In genomic region chr2:134446431-134447091, GRCh38 we compare ENCODE assay signal across 11 cellular contexts.
A peak's percentile ranks its signal among the peaks of the same experiment; 100 is the strongest.
DNase-seq lines count a peak whose midpoint lies in the region; ATAC-seq and TF ChIP-seq lines count a peak whose summit lies in the region.
"Had no signal": no experiment of that assay in that cellular context is flagged by ENCODE, and none has a peak within 500 bp of the region (broad histone marks: within the 10 kb centered on the region; RNA-seq: fewer than 3 reads in every experiment).

No MANE protein-coding gene starts in this region.

- TF ChIP-seq CTCF in choroid plexus epithelial cell (conservative IDR thresholded peaks at IDR 0.05; ENCODE audit: low read depth, low read length) = no peak

- ATAC-seq in Right ventricle myocardium inferior = no peak

- intact Hi-C loops in Right ventricle myocardium inferior (cut with DNase I) = no loop called here

- DNase-seq in DMS 273 treated with DMSO at 0.1 percent for 48 hours (lab: John Stamatoyannopoulos, UW) (peak; percentile 78), NCI-H1694 treated with DMSO at 0.1 percent for 48 hours (lab: John Stamatoyannopoulos, UW) (peak; percentile 94), choroid plexus epithelial cell (ENCODE audit: low read depth) (peak; percentile 25), occipital lobe (lab: John Stamatoyannopoulos, UW) (peak; percentile 7), activated gamma-delta T cell treated with Interleukin-2 at 50 U/mL for 16 hours (no peak), mucosa of gallbladder (ENCODE audit: low spot score) (no peak), NCI-H1105 treated with DMSO at 0.1 percent for 48 hours (lab: John Stamatoyannopoulos, UW) (no peak), Right ventricle myocardium inferior (ENCODE audit: missing footprints) (no peak)
- DNase-seq: Caco-2 had no signal

- H3K4me3 ChIP-seq in choroid plexus epithelial cell (ENCODE audit: low read depth, low read length) = no peak overlapping the region
- H3K4me3 ChIP-seq: lung, skin epidermis had no signal

Comparison
In these comparisons a context has a peak if more than half of its experiments do, and no peak if none do; other contexts are left out.
1. DNase-seq: peak in DMS 273 treated with DMSO at 0.1 percent for 48 hours (single experiment), NCI-H1694 treated with DMSO at 0.1 percent for 48 hours (single experiment), choroid plexus epithelial cell (single experiment) and occipital lobe (single experiment); none in activated gamma-delta T cell treated with Interleukin-2 at 50 U/mL for 16 hours (single experiment), mucosa of gallbladder (single experiment), NCI-H1105 treated with DMSO at 0.1 percent for 48 hours (single experiment) and Right ventricle myocardium inferior (single experiment).